10 cellular contexts compared by ENCODE assay signal in the genomic region with DNA sequence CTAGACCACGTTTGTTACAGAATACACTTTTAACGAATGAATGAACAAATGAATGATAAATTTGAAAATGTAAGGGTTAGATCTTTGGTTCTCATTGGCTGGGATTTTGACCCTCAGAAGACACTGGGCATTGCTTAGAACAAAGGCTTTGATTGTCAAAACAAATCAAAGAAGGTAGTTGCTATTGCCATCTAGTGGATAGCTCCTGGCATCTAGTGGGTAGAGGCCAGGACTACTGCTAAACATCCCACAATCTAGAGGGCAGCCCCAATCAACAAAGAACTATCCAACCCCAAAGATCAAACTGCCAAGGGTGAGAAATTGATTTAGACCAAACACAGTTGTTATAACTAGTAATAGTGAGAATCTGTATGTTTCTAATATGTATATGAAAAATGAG.
DNase-seq lines count a peak whose midpoint lies in the region; ATAC-seq, FAIRE-seq and TF ChIP-seq lines count a peak whose summit lies in the region.
"Had no signal": no experiment of that assay in that cellular context is flagged by ENCODE, and none has a peak within 500 bp of the region (broad histone marks: within the 10 kb centered on the region; RNA-seq: fewer than 3 reads in every experiment).

No MANE protein-coding gene starts in this region.

- 19 to 28% methylated on average over 2 of the region's 2 CpGs for WGBS in pancreas, 2 donors
- 23 to 32% methylated on average over 2 of the region's 2 CpGs for WGBS in lower leg skin, 2 donors

- no peak overlapping the region for H3K4me3 ChIP-seq in Caco-2 (ENCODE audit: low read depth, low read length)
- no peak overlapping the region for H3K4me3 ChIP-seq in pancreas
- no peak overlapping the region for H3K4me3 ChIP-seq in lower leg skin (ENCODE audit: low read depth, poor library complexity, severe bottlenecking)

- H3K9me3 ChIP-seq in Caco-2: no peaks in the 10 kb centered on the region
- no peaks in the 10 kb centered on the region for H3K9me3 ChIP-seq in pancreas

- no TSS peak for BruUV-seq in Caco-2 (replicated peaks; lab: Mats Ljungman, UMichigan)

- H3K27me3 Mint-ChIP-seq in Caco-2 (ENCODE audit: insufficient read depth, unreplicated experiment): peaks cover 8% of the 10 kb centered on the region
- H3K27me3 Mint-ChIP-seq in activated T-cell treated with anti-CD3 and anti-CD28 coated beads, Interleukin-2, amount 50 U/mL, for 72 hours (ENCODE audit: low read depth): no peaks in the 10 kb centered on the region
- no peaks in the 10 kb centered on the region for H3K27me3 Mint-ChIP-seq in activated naive CD8-positive, alpha-beta T cell treated with anti-CD3 and anti-CD28 coated beads for 36 hours

- no peak overlapping the region for H3K4me3 Mint-ChIP-seq in Caco-2 (ENCODE audit: unreplicated experiment)
- H3K4me3 Mint-ChIP-seq in activated T-cell treated with anti-CD3 and anti-CD28 coated beads, Interleukin-2, amount 50 U/mL, for 72 hours: no peak overlapping the region
- H3K4me3 Mint-ChIP-seq in activated naive CD8-positive, alpha-beta T cell treated with anti-CD3 and anti-CD28 coated beads for 36 hours: no peak overlapping the region
- H3K4me3 Mint-ChIP-seq: activated naive CD8-positive, alpha-beta T cell treated with anti-CD3 and anti-CD28 coated beads, Interleukin-2, amount 10 ng/mL, durations not matched to agents 7 days and 5 days; nephron had no signal

- H3K36me3 ChIP-seq in Caco-2 (ENCODE audit: control insufficient read depth, insufficient read depth, low read length): no peaks in the 10 kb centered on the region
- no peaks in the 10 kb centered on the region for H3K36me3 ChIP-seq in pancreas

- DNase-seq in Caco-2 (peak in 1 of 2 experiments; percentile 12), pancreas (no peak), lower leg skin (ENCODE audit: low spot score in 2 of 2) (no peak)
- no peak for DNase-seq in activated T-cell treated with anti-CD3 and anti-CD28 coated beads, Interleukin-2, amount 50 U/mL, for 72 hours
- DNase-seq in activated naive CD8-positive, alpha-beta T cell treated with anti-CD3 and anti-CD28 coated beads for 36 hours: no peak
- DNase-seq: activated naive CD8-positive, alpha-beta T cell treated with anti-CD3 and anti-CD28 coated beads, Interleukin-2, amount 10 ng/mL, durations not matched to agents 7 days and 5 days had no signal

- H3K27ac ChIP-seq in pancreas: no peak overlapping the region

- ATAC-seq in GM19351 (IDR thresholded peaks at IDR 0.05; ENCODE audit: unreplicated experiment) (peak; percentile 90), HG03439 (IDR thresholded peaks at IDR 0.05; ENCODE audit: unreplicated experiment) (peak; percentile 95), SK-N-SH treated with all-trans-retinoic acid at 6 μM for 48 hours (peak; percentile 83), pancreas (peak in 3 of 4 donors; percentile 50 to 65 (median 64))
- ATAC-seq in activated T-cell treated with anti-CD3 and anti-CD28 coated beads, Interleukin-2, amount 50 U/mL, for 72 hours (replicated peaks in 1 of 2): no peak

- intact Hi-C loops in Caco-2 (cut with micrococcal nuclease; ENCODE audit: unreplicated experiment) (no loop called here), pancreas (cut with DNase I) (no loop called here), lower leg skin (cut with DNase I; ENCODE audit: low total_unique reads) (no loop called here)

- no peaks in the 10 kb centered on the region for H3K9me3 Mint-ChIP-seq in Caco-2 (ENCODE audit: unreplicated experiment)
- peaks cover 0 to 2% of the 10 kb centered on the region in 2 donors for H3K9me3 Mint-ChIP-seq in activated T-cell treated with anti-CD3 and anti-CD28 coated beads, Interleukin-2, amount 50 U/mL, for 72 hours
- no peaks in the 10 kb centered on the region for H3K9me3 Mint-ChIP-seq in activated naive CD8-positive, alpha-beta T cell treated with anti-CD3 and anti-CD28 coated beads for 36 hours
- H3K9me3 Mint-ChIP-seq: activated naive CD8-positive, alpha-beta T cell treated with anti-CD3 and anti-CD28 coated beads, Interleukin-2, amount 10 ng/mL, durations not matched to agents 7 days and 5 days; nephron had no signal

- FAIRE-seq in pancreas (lab: Jason Lieb, UNC): no peak

- H3K4me1 ChIP-seq in Caco-2 (no peaks in the 10 kb centered on the region), pancreas (no peaks in the 10 kb centered on the region)

- H3K4me1 Mint-ChIP-seq in Caco-2 (ENCODE audit: low read depth, unreplicated experiment): no peaks in the 10 kb centered on the region
- H3K4me1 Mint-ChIP-seq in activated T-cell treated with anti-CD3 and anti-CD28 coated beads, Interleukin-2, amount 50 U/mL, for 72 hours (ENCODE audit: low read depth): no peaks in the 10 kb centered on the region
- no peaks in the 10 kb centered on the region for H3K4me1 Mint-ChIP-seq in activated naive CD8-positive, alpha-beta T cell treated with anti-CD3 and anti-CD28 coated beads for 36 hours
- H3K4me1 Mint-ChIP-seq: activated naive CD8-positive, alpha-beta T cell treated with anti-CD3 and anti-CD28 coated beads, Interleukin-2, amount 10 ng/mL, durations not matched to agents 7 days and 5 days; nephron had no signal

- POLR2A ChIA-PET in Caco-2 (lab: Charles Lee): no interaction called here

- CTCF ChIA-PET in Caco-2 (lab: Charles Lee): interaction anchor here (1.1 kb wide), 1 partner anchor 60 kb away, joined by 5 read pairs; no protein-coding TSS in a partner anchor

- TF ChIP-seq CTCF in Caco-2 (IDR thresholded peaks at IDR 0.05; ENCODE audit: insufficient read depth in 1 of 2, low read depth in 1 of 2, low read length in 1 of 2, severe bottlenecking in 1 of 2, unreplicated experiment in 1 of 2): peak; percentile 17 to 24
- TF ChIP-seq CTCF in pancreas (IDR thresholded peaks at IDR 0.05): no peak
- TF ChIP-seq CTCF in lower leg skin (IDR thresholded peaks at IDR 0.05): no peak

- H3K27me3 ChIP-seq in Caco-2 (replicated peaks; ENCODE audit: control insufficient read depth, insufficient read depth, low read length) (no peaks in the 10 kb centered on the region), pancreas (no peaks in the 10 kb centered on the region)

- H3K36me3 Mint-ChIP-seq in Caco-2 (ENCODE audit: insufficient read depth, unreplicated experiment): no peaks in the 10 kb centered on the region
- H3K36me3 Mint-ChIP-seq in activated T-cell treated with anti-CD3 and anti-CD28 coated beads, Interleukin-2, amount 50 U/mL, for 72 hours (ENCODE audit: insufficient read depth in 2 of 2): no peaks in the 10 kb centered on the region
- H3K36me3 Mint-ChIP-seq in activated naive CD8-positive, alpha-beta T cell treated with anti-CD3 and anti-CD28 coated beads for 36 hours: no peaks in the 10 kb centered on the region
- H3K36me3 Mint-ChIP-seq: activated naive CD8-positive, alpha-beta T cell treated with anti-CD3 and anti-CD28 coated beads, Interleukin-2, amount 10 ng/mL, durations not matched to agents 7 days and 5 days had no signal

- H3K27ac Mint-ChIP-seq in Caco-2 (ENCODE audit: unreplicated experiment): no peak overlapping the region
- no peak overlapping the region for H3K27ac Mint-ChIP-seq in activated T-cell treated with anti-CD3 and anti-CD28 coated beads, Interleukin-2, amount 50 U/mL, for 72 hours
- no peak overlapping the region for H3K27ac Mint-ChIP-seq in activated naive CD8-positive, alpha-beta T cell treated with anti-CD3 and anti-CD28 coated beads for 36 hours
- H3K27ac Mint-ChIP-seq: activated naive CD8-positive, alpha-beta T cell treated with anti-CD3 and anti-CD28 coated beads, Interleukin-2, amount 10 ng/mL, durations not matched to agents 7 days and 5 days; nephron had no signal

- no peak for TF ChIP-seq POLR2A in lower leg skin (IDR thresholded peaks at IDR 0.05)

TF ChIP-seq in SK-N-SH treated with all-trans-retinoic acid at 6 μM for 48 hours, 23 proteins besides CTCF, POLR2A, EP300 and RAD21 (continues in another document):
- TF ChIP-seq TOX (CRISPR knock-in tag; IDR thresholded peaks at IDR 0.05; ENCODE audit: borderline replicate concordance) (no peak), ARNTL (CRISPR knock-in tag; IDR thresholded peaks at IDR 0.05; ENCODE audit: borderline replicate concordance, low read depth) (no peak), ZNF8 (CRISPR knock-in tag; IDR thresholded peaks at IDR 0.05) (no peak), ZNF565 (CRISPR knock-in tag; conservative IDR thresholded peaks at IDR 0.05; ENCODE audit: low read depth) (no peak)
- TF ChIP-seq, protein P1, sequence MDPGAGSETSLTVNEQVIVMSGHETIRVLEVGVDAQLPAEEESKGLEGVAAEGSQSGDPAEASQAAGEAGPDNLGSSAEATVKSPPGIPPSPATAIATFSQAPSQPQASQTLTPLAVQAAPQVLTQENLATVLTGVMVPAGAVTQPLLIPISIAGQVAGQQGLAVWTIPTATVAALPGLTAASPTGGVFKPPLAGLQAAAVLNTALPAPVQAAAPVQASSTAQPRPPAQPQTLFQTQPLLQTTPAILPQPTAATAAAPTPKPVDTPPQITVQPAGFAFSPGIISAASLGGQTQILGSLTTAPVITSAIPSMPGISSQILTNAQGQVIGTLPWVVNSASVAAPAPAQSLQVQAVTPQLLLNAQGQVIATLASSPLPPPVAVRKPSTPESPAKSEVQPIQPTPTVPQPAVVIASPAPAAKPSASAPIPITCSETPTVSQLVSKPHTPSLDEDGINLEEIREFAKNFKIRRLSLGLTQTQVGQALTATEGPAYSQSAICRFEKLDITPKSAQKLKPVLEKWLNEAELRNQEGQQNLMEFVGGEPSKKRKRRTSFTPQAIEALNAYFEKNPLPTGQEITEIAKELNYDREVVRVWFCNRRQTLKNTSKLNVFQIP (CRISPR knock-in tag; IDR thresholded peaks at IDR 0.05; ENCODE audit: borderline replicate concordance, low read depth): no peak
- TF ChIP-seq, protein P2, sequence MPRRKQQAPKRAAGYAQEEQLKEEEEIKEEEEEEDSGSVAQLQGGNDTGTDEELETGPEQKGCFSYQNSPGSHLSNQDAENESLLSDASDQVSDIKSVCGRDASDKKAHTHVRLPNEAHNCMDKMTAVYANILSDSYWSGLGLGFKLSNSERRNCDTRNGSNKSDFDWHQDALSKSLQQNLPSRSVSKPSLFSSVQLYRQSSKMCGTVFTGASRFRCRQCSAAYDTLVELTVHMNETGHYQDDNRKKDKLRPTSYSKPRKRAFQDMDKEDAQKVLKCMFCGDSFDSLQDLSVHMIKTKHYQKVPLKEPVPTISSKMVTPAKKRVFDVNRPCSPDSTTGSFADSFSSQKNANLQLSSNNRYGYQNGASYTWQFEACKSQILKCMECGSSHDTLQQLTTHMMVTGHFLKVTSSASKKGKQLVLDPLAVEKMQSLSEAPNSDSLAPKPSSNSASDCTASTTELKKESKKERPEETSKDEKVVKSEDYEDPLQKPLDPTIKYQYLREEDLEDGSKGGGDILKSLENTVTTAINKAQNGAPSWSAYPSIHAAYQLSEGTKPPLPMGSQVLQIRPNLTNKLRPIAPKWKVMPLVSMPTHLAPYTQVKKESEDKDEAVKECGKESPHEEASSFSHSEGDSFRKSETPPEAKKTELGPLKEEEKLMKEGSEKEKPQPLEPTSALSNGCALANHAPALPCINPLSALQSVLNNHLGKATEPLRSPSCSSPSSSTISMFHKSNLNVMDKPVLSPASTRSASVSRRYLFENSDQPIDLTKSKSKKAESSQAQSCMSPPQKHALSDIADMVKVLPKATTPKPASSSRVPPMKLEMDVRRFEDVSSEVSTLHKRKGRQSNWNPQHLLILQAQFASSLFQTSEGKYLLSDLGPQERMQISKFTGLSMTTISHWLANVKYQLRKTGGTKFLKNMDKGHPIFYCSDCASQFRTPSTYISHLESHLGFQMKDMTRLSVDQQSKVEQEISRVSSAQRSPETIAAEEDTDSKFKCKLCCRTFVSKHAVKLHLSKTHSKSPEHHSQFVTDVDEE (CRISPR knock-in tag; IDR thresholded peaks at IDR 0.05): no peak

Comparison
In these comparisons a context has a peak if more than half of its experiments do, and no peak if none do; other contexts are left out.
1. CTCF ChIP-seq: peak in Caco-2 (2 of 2); none in pancreas (0 of 4) and lower leg skin (0 of 3).
2. ATAC-seq: peak in GM19351 (single experiment), HG03439 (single experiment), SK-N-SH treated with all-trans-retinoic acid at 6 μM for 48 hours (single experiment) and pancreas (3 of 4); none in activated T-cell treated with anti-CD3 and anti-CD28 coated beads, Interleukin-2, amount 50 U/mL, for 72 hours (0 of 2).